In the genomic region with DNA sequence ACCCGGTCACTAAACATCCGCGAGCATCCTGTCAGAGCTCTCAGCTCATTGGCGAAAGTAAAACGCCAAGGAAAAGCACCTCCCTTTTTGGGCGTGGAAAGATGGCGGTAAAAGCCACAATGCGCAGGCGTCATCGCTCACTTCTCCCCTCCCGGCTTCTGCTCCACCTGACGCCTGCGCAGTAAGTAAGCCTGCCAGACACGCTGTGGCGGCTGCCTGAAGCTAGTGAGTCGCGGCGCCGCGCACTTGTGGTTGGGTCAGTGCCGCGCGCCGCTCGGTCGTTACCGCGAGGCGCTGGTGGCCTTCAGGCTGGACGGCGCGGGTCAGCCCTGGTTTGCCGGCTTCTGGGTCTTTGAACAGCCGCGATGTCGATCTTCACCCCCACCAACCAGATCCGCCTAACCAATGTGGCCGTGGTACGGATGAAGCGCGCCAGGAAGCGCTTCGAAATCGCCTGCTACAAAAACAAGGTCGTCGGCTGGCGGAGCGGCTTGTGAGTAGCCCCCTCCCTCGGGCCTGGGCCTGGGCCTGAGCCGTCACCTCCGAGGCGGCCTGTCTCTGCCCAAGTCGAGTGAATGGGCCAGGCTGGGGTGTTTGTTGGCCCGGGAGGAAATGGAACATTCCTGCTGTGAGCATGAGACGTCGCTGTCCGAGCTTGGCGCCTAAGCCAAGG, we compare ENCODE assay signal across 1 cellular context.
TF ChIP-seq lines count a peak whose summit lies in the region.
"Not testable (repeated sequence)": the region's sequence is repeated elsewhere in the genome, so short reads cannot be mapped to it uniquely, and the experiment has no call there.

No MANE protein-coding gene starts in this region.

TF ChIP-seq in K562, 482 proteins besides CTCF, POLR2A, EP300 and RAD21 (continued from another document and continues in another):
- TF ChIP-seq, protein P1, sequence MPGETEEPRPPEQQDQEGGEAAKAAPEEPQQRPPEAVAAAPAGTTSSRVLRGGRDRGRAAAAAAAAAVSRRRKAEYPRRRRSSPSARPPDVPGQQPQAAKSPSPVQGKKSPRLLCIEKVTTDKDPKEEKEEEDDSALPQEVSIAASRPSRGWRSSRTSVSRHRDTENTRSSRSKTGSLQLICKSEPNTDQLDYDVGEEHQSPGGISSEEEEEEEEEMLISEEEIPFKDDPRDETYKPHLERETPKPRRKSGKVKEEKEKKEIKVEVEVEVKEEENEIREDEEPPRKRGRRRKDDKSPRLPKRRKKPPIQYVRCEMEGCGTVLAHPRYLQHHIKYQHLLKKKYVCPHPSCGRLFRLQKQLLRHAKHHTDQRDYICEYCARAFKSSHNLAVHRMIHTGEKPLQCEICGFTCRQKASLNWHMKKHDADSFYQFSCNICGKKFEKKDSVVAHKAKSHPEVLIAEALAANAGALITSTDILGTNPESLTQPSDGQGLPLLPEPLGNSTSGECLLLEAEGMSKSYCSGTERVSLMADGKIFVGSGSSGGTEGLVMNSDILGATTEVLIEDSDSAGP (CRISPR knock-in tag; IDR thresholded peaks at IDR 0.05): peak; percentile 34; the same call in 1 of the 2 replicates
- 0 out of 2 replicates have a peak, but pooled peaks have one; percentile 55 for TF ChIP-seq MIER1 (IDR thresholded peaks at IDR 0.05; ENCODE audit: low read depth)
- 0 out of 2 replicates have a peak, but pooled peaks have one; percentile 42 for TF ChIP-seq TARDBP (IDR thresholded peaks at IDR 0.05)
- peak; percentile 92 for TF ChIP-seq MYC (IDR thresholded peaks at IDR 0.05; ENCODE audit: low read depth, low read length)
- peak; percentile 88 for TF ChIP-seq MYC (CRISPR knock-in tag; IDR thresholded peaks at IDR 0.05; ENCODE audit: borderline replicate concordance, low read depth)
- peak; percentile 55; the same call in 1 of the 2 replicates for TF ChIP-seq BRD4 (IDR thresholded peaks at IDR 0.05)
- TF ChIP-seq PML (IDR thresholded peaks at IDR 0.05; ENCODE audit: low read length): peak; percentile 63
- peak; percentile 97 for TF ChIP-seq POLR2G (IDR thresholded peaks at IDR 0.05; ENCODE audit: low read depth, low read length)
- peak; percentile 92 for TF ChIP-seq POLR2B (IDR thresholded peaks at IDR 0.05; ENCODE audit: low read depth, partially characterized antibody)
- 0 out of 2 replicates have a peak, but pooled peaks have one; percentile 14 for TF ChIP-seq ZNF431 (CRISPR knock-in tag; IDR thresholded peaks at IDR 0.05)
- TF ChIP-seq MTA3 (IDR thresholded peaks at IDR 0.05; ENCODE audit: borderline replicate concordance): peak; percentile 63; the same call in 1 of the 2 replicates
- TF ChIP-seq HCFC1 (IDR thresholded peaks at IDR 0.05; ENCODE audit: low read depth, low read length): peak; percentile 78
- TF ChIP-seq RBBP5 (IDR thresholded peaks at IDR 0.05; ENCODE audit: borderline replicate concordance, insufficient read depth, low read length, poor library complexity, severe bottlenecking): peak; percentile 86
- TF ChIP-seq, protein P2, sequence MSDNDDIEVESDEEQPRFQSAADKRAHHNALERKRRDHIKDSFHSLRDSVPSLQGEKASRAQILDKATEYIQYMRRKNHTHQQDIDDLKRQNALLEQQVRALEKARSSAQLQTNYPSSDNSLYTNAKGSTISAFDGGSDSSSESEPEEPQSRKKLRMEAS (CRISPR knock-in tag; IDR thresholded peaks at IDR 0.05): peak; percentile 87
- peak; percentile 69 for TF ChIP-seq NFIC (IDR thresholded peaks at IDR 0.05)
- 0 out of 2 replicates have a peak, but pooled peaks have one; percentile 11 for TF ChIP-seq MYNN (IDR thresholded peaks at IDR 0.05)
- TF ChIP-seq MYNN (CRISPR knock-in tag; IDR thresholded peaks at IDR 0.05): not testable (repeated sequence)
- TF ChIP-seq, protein P3, sequence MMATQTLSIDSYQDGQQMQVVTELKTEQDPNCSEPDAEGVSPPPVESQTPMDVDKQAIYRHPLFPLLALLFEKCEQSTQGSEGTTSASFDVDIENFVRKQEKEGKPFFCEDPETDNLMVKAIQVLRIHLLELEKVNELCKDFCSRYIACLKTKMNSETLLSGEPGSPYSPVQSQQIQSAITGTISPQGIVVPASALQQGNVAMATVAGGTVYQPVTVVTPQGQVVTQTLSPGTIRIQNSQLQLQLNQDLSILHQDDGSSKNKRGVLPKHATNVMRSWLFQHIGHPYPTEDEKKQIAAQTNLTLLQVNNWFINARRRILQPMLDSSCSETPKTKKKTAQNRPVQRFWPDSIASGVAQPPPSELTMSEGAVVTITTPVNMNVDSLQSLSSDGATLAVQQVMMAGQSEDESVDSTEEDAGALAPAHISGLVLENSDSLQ (IDR thresholded peaks at IDR 0.05): peak; percentile 78
- TF ChIP-seq NEUROD1 (IDR thresholded peaks at IDR 0.05; ENCODE audit: borderline replicate concordance, low read depth, low read length, partially characterized antibody): peak; percentile 70
- TF ChIP-seq, protein P4, sequence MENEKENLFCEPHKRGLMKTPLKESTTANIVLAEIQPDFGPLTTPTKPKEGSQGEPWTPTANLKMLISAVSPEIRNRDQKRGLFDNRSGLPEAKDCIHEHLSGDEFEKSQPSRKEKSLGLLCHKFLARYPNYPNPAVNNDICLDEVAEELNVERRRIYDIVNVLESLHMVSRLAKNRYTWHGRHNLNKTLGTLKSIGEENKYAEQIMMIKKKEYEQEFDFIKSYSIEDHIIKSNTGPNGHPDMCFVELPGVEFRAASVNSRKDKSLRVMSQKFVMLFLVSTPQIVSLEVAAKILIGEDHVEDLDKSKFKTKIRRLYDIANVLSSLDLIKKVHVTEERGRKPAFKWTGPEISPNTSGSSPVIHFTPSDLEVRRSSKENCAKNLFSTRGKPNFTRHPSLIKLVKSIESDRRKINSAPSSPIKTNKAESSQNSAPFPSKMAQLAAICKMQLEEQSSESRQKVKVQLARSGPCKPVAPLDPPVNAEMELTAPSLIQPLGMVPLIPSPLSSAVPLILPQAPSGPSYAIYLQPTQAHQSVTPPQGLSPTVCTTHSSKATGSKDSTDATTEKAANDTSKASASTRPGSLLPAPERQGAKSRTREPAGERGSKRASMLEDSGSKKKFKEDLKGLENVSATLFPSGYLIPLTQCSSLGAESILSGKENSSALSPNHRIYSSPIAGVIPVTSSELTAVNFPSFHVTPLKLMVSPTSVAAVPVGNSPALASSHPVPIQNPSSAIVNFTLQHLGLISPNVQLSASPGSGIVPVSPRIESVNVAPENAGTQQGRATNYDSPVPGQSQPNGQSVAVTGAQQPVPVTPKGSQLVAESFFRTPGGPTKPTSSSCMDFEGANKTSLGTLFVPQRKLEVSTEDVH (IDR thresholded peaks at IDR 0.05; ENCODE audit: low read depth, partially characterized antibody): peak; percentile 29
- TF ChIP-seq LCOR (CRISPR knock-in tag; IDR thresholded peaks at IDR 0.05): peak; percentile 93
- TF ChIP-seq, protein P5, sequence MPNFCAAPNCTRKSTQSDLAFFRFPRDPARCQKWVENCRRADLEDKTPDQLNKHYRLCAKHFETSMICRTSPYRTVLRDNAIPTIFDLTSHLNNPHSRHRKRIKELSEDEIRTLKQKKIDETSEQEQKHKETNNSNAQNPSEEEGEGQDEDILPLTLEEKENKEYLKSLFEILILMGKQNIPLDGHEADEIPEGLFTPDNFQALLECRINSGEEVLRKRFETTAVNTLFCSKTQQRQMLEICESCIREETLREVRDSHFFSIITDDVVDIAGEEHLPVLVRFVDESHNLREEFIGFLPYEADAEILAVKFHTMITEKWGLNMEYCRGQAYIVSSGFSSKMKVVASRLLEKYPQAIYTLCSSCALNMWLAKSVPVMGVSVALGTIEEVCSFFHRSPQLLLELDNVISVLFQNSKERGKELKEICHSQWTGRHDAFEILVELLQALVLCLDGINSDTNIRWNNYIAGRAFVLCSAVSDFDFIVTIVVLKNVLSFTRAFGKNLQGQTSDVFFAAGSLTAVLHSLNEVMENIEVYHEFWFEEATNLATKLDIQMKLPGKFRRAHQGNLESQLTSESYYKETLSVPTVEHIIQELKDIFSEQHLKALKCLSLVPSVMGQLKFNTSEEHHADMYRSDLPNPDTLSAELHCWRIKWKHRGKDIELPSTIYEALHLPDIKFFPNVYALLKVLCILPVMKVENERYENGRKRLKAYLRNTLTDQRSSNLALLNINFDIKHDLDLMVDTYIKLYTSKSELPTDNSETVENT (CRISPR knock-in tag; IDR thresholded peaks at IDR 0.05): peak; percentile 93
- TF ChIP-seq, protein P6, sequence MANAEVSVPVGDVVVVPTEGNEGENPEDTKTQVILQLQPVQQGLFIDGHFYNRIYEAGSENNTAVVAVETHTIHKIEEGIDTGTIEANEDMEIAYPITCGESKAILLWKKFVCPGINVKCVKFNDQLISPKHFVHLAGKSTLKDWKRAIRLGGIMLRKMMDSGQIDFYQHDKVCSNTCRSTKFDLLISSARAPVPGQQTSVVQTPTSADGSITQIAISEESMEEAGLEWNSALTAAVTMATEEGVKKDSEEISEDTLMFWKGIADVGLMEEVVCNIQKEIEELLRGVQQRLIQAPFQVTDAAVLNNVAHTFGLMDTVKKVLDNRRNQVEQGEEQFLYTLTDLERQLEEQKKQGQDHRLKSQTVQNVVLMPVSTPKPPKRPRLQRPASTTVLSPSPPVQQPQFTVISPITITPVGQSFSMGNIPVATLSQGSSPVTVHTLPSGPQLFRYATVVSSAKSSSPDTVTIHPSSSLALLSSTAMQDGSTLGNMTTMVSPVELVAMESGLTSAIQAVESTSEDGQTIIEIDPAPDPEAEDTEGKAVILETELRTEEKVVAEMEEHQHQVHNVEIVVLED (CRISPR knock-in tag; IDR thresholded peaks at IDR 0.05): 0 out of 2 replicates have a peak, but pooled peaks have one; percentile 9
- peak; percentile 93 for TF ChIP-seq ZFX (CRISPR knock-in tag; IDR thresholded peaks at IDR 0.05)
- TF ChIP-seq POLR2H (tag; IDR thresholded peaks at IDR 0.05; ENCODE audit: low read depth): peak; percentile 73
- TF ChIP-seq CXXC5 (CRISPR knock-in tag; IDR thresholded peaks at IDR 0.05): peak; percentile 72
- TF ChIP-seq, protein P7, sequence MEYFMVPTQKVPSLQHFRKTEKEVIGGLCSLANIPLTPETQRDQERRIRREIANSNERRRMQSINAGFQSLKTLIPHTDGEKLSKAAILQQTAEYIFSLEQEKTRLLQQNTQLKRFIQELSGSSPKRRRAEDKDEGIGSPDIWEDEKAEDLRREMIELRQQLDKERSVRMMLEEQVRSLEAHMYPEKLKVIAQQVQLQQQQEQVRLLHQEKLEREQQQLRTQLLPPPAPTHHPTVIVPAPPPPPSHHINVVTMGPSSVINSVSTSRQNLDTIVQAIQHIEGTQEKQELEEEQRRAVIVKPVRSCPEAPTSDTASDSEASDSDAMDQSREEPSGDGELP (CRISPR knock-in tag; IDR thresholded peaks at IDR 0.05; ENCODE audit: borderline replicate concordance): peak; percentile 78
- TF ChIP-seq MAZ (CRISPR knock-in tag; conservative IDR thresholded peaks at IDR 0.05 in 1 of 2, IDR thresholded peaks at IDR 0.05 in 1 of 2): peak; percentile 56 to 59
- TF ChIP-seq ATF1 (CRISPR knock-in tag; IDR thresholded peaks at IDR 0.05): peak; percentile 82
- TF ChIP-seq ATF1 (tag; IDR thresholded peaks at IDR 0.05): peak; percentile 79
- TF ChIP-seq, protein P8, sequence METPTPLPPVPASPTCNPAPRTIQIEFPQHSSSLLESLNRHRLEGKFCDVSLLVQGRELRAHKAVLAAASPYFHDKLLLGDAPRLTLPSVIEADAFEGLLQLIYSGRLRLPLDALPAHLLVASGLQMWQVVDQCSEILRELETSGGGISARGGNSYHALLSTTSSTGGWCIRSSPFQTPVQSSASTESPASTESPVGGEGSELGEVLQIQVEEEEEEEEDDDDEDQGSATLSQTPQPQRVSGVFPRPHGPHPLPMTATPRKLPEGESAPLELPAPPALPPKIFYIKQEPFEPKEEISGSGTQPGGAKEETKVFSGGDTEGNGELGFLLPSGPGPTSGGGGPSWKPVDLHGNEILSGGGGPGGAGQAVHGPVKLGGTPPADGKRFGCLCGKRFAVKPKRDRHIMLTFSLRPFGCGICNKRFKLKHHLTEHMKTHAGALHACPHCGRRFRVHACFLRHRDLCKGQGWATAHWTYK (CRISPR knock-in tag; IDR thresholded peaks at IDR 0.05): peak; percentile 28; the same call in 1 of the 2 replicates
- TF ChIP-seq RB1 (IDR thresholded peaks at IDR 0.05; ENCODE audit: low read depth): peak; percentile 59; the same call in 1 of the 2 replicates
- TF ChIP-seq GABPA (tag; conservative IDR thresholded peaks at IDR 0.05; ENCODE audit: low read depth): peak; percentile 94
- TF ChIP-seq, protein P9, sequence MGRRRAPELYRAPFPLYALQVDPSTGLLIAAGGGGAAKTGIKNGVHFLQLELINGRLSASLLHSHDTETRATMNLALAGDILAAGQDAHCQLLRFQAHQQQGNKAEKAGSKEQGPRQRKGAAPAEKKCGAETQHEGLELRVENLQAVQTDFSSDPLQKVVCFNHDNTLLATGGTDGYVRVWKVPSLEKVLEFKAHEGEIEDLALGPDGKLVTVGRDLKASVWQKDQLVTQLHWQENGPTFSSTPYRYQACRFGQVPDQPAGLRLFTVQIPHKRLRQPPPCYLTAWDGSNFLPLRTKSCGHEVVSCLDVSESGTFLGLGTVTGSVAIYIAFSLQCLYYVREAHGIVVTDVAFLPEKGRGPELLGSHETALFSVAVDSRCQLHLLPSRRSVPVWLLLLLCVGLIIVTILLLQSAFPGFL (CRISPR knock-in tag; IDR thresholded peaks at IDR 0.05): 0 out of 2 replicates have a peak, but pooled peaks have one; percentile 76
- TF ChIP-seq, protein P10, sequence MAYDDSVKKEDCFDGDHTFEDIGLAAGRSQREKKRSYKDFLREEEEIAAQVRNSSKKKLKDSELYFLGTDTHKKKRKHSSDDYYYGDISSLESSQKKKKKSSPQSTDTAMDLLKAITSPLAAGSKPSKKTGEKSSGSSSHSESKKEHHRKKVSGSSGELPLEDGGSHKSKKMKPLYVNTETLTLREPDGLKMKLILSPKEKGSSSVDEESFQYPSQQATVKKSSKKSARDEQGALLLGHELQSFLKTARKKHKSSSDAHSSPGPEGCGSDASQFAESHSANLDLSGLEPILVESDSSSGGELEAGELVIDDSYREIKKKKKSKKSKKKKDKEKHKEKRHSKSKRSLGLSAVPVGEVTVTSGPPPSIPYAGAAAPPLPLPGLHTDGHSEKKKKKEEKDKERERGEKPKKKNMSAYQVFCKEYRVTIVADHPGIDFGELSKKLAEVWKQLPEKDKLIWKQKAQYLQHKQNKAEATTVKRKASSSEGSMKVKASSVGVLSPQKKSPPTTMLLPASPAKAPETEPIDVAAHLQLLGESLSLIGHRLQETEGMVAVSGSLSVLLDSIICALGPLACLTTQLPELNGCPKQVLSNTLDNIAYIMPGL (CRISPR knock-in tag; IDR thresholded peaks at IDR 0.05): 0 out of 2 replicates have a peak, but pooled peaks have one; percentile 21
- peak; percentile 82 for TF ChIP-seq SAP30 (IDR thresholded peaks at IDR 0.05; ENCODE audit: borderline replicate concordance, insufficient read depth, low read depth, low read length, poor library complexity, severe bottlenecking)
- TF ChIP-seq ATF7 (IDR thresholded peaks at IDR 0.05): peak; percentile 81
- peak; percentile 86 for TF ChIP-seq TAF1 (IDR thresholded peaks at IDR 0.05; ENCODE audit: control insufficient read depth, extremely low read depth, insufficient read depth, low read length, severe bottlenecking)
- peak; percentile 96 for TF ChIP-seq CREM (IDR thresholded peaks at IDR 0.05; ENCODE audit: low read depth)
- TF ChIP-seq HNRNPLL (IDR thresholded peaks at IDR 0.05; ENCODE audit: low read depth, low read length, poor library complexity, severe bottlenecking): peak; percentile 63
